In the genomic region with DNA sequence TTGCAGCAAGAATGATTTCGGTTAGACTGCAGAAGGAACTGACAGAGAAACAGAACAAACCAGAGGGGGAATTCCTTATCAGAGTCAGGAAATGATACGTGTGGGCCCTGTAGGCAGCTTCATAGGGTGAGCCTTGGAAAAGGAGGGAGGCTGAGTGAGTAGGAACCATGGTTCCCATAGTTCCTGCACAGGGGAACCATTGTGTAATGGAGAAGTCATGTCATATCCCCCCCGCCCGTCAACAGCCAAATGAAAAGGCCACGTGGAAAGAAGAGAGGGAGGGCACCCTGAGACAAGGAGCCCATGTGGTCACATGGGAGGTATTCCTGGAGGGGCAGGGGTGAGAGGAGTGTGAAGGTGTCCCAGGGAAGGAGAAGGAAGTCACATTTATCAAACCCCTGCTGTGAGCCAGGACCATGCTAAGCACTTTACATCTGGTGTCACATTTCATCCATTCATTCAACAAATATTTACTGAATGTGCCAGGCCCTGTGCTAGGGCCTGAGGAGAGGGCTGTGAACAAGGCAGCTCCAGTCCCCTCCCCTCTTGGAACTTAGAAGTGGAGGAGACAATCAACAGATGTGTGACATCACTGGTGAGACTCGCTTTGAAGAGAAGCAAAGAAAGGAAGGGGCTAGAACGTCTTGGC, we compare ENCODE assay signal across 11 cellular contexts. TPM values are rescaled to one million over a fixed set of nuclear protein-coding genes. Genes with fewer than 3 reads are reported as not detected.
DNase-seq lines count a peak whose midpoint lies in the region; ATAC-seq and TF ChIP-seq lines count a peak whose summit lies in the region.
"Had no signal": no experiment of that assay in that cellular context is flagged by ENCODE, and none has a peak within 500 bp of the region (broad histone marks: within the 10 kb centered on the region; RNA-seq: fewer than 3 reads in every experiment).

No MANE protein-coding gene starts in this region.

- peaks cover 16 to 35% (median 20%) of the 10 kb centered on the region in 4 donors for H3K4me1 Mint-ChIP-seq in naive thymus-derived CD8-positive, alpha-beta T cell

- H3K27ac ChIP-seq in dorsolateral prefrontal cortex: peak overlapping the region in 5 of 59 donors; percentile 1 to 53 (median 43)

- H3K4me3 ChIP-seq in MG63 (no peak overlapping the region), cardiac fibroblast (replicated peaks in 1 of 2; ENCODE audit: low read depth in 2 of 2, low read length in 2 of 2) (no peak overlapping the region), dorsolateral prefrontal cortex (no peak overlapping the region)

- POLR2A ChIA-PET in naive thymus-derived CD8-positive, alpha-beta T cell (lab: Charles Lee): interaction anchor here (0.8 to 2.0 kb wide), 3 partner anchors 10 to 34 kb away, joined by 3 to 14 read pairs (median 6); no protein-coding TSS in a partner anchor

- no peaks in the 10 kb centered on the region for H3K27me3 Mint-ChIP-seq in naive thymus-derived CD8-positive, alpha-beta T cell

- H3K27me3 ChIP-seq in MG63 (no peaks in the 10 kb centered on the region), dorsolateral prefrontal cortex (no peaks in the 10 kb centered on the region)

- in situ Hi-C loops in Caki2 (cut with HindIII; ENCODE audit: low pct_unique_long_range_greater_than_20kb, low sequenced_read_pairs): no loop called here

- H3K27ac Mint-ChIP-seq in naive thymus-derived CD8-positive, alpha-beta T cell: peak overlapping the region in 9 of 10 donors; percentile 6 to 89 (median 72)

- H3K9me3 Mint-ChIP-seq in naive thymus-derived CD8-positive, alpha-beta T cell: no peaks in the 10 kb centered on the region

- intact Hi-C loops in dorsolateral prefrontal cortex (cut with DNase I): no loop called here

- no peak overlapping the region for H3K4me3 Mint-ChIP-seq in naive thymus-derived CD8-positive, alpha-beta T cell

- H3K36me3 Mint-ChIP-seq in naive thymus-derived CD8-positive, alpha-beta T cell: no peaks in the 10 kb centered on the region

- no peaks in the 10 kb centered on the region for H3K9me3 ChIP-seq in MG63

- no peaks in the 10 kb centered on the region for H3K36me3 ChIP-seq in MG63

- peak; percentile 30 for DNase-seq in Caki2 (ENCODE audit: low read depth)
- DNase-seq in MG63: peak; percentile 50
- DNase-seq in cardiac fibroblast (ENCODE audit: low read depth in 2 of 2): peak; percentile 70 to 79
- no peak for DNase-seq in naive thymus-derived CD8-positive, alpha-beta T cell
- DNase-seq in NCI-H1436 (lab: John Stamatoyannopoulos, UW): no peak
- no peak for DNase-seq in A172 (ENCODE audit: low spot score)
- DNase-seq in dorsolateral prefrontal cortex: no peak
- DNase-seq: cortex of kidney; NCI-H774; stimulated activated CD4-positive, alpha-beta T cell treated with anti-CD3 and anti-CD28 coated beads, Interleukin-15, amount 100 ng/mL, for 24 hours had no signal

- ATAC-seq in naive thymus-derived CD8-positive, alpha-beta T cell: no peak
- ATAC-seq in GM18861 (IDR thresholded peaks at IDR 0.05; ENCODE audit: unreplicated experiment): no peak

- TF ChIP-seq CTCF in cardiac fibroblast (IDR thresholded peaks at IDR 0.05; ENCODE audit: low read depth, low read length): no peak
- no peak for TF ChIP-seq CTCF in dorsolateral prefrontal cortex (IDR thresholded peaks at IDR 0.05 in 54 of 56, conservative IDR thresholded peaks at IDR 0.05 in 2 of 56; ENCODE audit: low read depth in 1 of 56, partially characterized antibody in 56 of 56)

RNA-seq across cellular contexts. Expression of a gene that starts 15.7 kb away (rescaled TPM):
- total RNA-seq in Caki2 (2014; rRNA removed; shearing (Covaris generic); ENCODE audit: low replicate concordance): not detected in 2 replicates
- total RNA-seq in MG63 (2014; rRNA removed; shearing (Covaris generic); ENCODE audit: low replicate concordance): not detected in 2 replicates
- 1 to 10 TPM; 2.0 to 2.3 TPM for total RNA-seq in naive thymus-derived CD8-positive, alpha-beta T cell
- polyA plus RNA-seq in naive thymus-derived CD8-positive, alpha-beta T cell: 10 to 100 TPM in 1 of 3 donors, 1 to 10 TPM in 2; 1.8 to 69.5 (median 3.3) TPM
- total RNA-seq in A172 (2014; rRNA removed; shearing (Covaris generic)): not detected in 2 replicates
- 10 to 100 TPM in 19 of 120 experiments, 1 to 10 TPM in 101; 2.0 to 24.2 (median 6.8) TPM for total RNA-seq in dorsolateral prefrontal cortex

RNA-seq across cellular contexts. Expression of a gene that starts 21.3 kb away (rescaled TPM):
- 40.3 and 77.4 TPM in 2 replicates for total RNA-seq in Caki2 (2014; rRNA removed; shearing (Covaris generic); ENCODE audit: low replicate concordance)
- 62.2 and 66.0 TPM in 2 replicates for total RNA-seq in MG63 (2014; rRNA removed; shearing (Covaris generic); ENCODE audit: low replicate concordance)
- 10 to 100 TPM; 23.3 to 24.5 TPM for total RNA-seq in naive thymus-derived CD8-positive, alpha-beta T cell
- 100 to 1,000 TPM; 145 to 171 (median 146) TPM for polyA plus RNA-seq in naive thymus-derived CD8-positive, alpha-beta T cell
- 24.9 and 32.0 TPM in 2 replicates for total RNA-seq in A172 (2014; rRNA removed; shearing (Covaris generic))
- total RNA-seq in dorsolateral prefrontal cortex: 1,000 to 10,000 TPM in 2 of 120 experiments, 100 to 1,000 TPM in 49, 10 to 100 TPM in 69; 51.8 to 1,534 (median 96.2) TPM

RNA-seq across cellular contexts. Expression of a gene that starts 46.7 kb away (rescaled TPM):
- 0.32 and 0.41 TPM in 2 replicates for total RNA-seq in Caki2 (2014; rRNA removed; shearing (Covaris generic); ENCODE audit: low replicate concordance)
- 10.4 and 11.5 TPM in 2 replicates for total RNA-seq in MG63 (2014; rRNA removed; shearing (Covaris generic); ENCODE audit: low replicate concordance)
- 10 to 100 TPM; 19.6 to 24.7 TPM for total RNA-seq in naive thymus-derived CD8-positive, alpha-beta T cell
- 1 to 10 TPM in 2 of 3 donors, under 1 TPM in 1; 0.57 to 2.4 (median 1.0) TPM for polyA plus RNA-seq in naive thymus-derived CD8-positive, alpha-beta T cell
- 3.4 and 7.6 TPM in 2 replicates for total RNA-seq in A172 (2014; rRNA removed; shearing (Covaris generic))
- total RNA-seq in dorsolateral prefrontal cortex: 100 to 1,000 TPM in 21 of 120 experiments, 10 to 100 TPM in 99; 57.6 to 160 (median 87.2) TPM

Comparison
In these comparisons a context has a peak if more than half of its experiments do, and no peak if none do; other contexts are left out.
1. DNase-seq: peak in Caki2 (single experiment), MG63 (single experiment) and cardiac fibroblast (2 of 2); none in naive thymus-derived CD8-positive, alpha-beta T cell (0 of 10), NCI-H1436 (single experiment), A172 (single experiment) and dorsolateral prefrontal cortex (0 of 10).